Comparison of ENCODE assay signal across 12 cellular contexts in the genomic region with DNA sequence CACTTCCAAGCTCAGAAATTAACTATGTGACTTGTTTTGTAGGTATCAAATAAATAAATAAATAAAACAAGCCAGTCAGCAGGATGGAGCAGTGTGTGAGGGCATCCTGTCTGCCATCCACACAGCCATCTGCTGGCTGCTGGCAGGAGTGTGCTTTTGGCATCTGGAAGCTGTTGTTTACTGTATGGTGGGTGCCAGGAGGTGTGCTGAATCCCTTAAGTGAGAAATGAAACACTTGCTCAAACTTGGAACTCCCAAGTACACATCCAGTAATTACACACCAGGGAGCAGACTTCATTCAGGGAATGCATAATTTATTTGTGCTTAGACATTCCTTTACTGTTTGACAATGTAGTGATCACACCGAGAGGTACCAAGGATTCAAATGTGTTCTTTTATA. TPM values are rescaled to one million over a fixed set of nuclear protein-coding genes. Genes with fewer than 3 reads are reported as not detected.
DNase-seq lines count a peak whose midpoint lies in the region; ATAC-seq, FAIRE-seq and TF ChIP-seq lines count a peak whose summit lies in the region.
"Had no signal": no experiment of that assay in that cellular context is flagged by ENCODE, and none has a peak within 500 bp of the region (broad histone marks: within the 10 kb centered on the region; RNA-seq: fewer than 3 reads in every experiment).

No MANE protein-coding gene starts in this region.

- no peak overlapping the region for H3K27ac ChIP-seq in esophagus muscularis mucosa (replicated peaks in 1 of 4)
- H3K27ac ChIP-seq: KMS-11 had no signal

- no peak overlapping the region for H3K27ac Mint-ChIP-seq in activated CD4-positive, alpha-beta T cell treated with anti-CD3 and anti-CD28 coated beads, Interleukin-2, amount 10 ng/mL, durations not matched to agents 24 days and 14 days
- H3K27ac Mint-ChIP-seq: CD4-positive, CD25-positive, alpha-beta regulatory T cell had no signal

- H3K4me3 ChIP-seq in esophagus muscularis mucosa, result no peak overlapping the region
- no peak overlapping the region for H3K4me3 ChIP-seq in H7 (ENCODE audit: insufficient read depth, low read depth, low read length)

- DNase-seq in activated CD4-positive, alpha-beta T cell treated with anti-CD3 and anti-CD28 coated beads, Interleukin-2, amount 10 ng/mL, durations not matched to agents 24 days and 14 days, result peak; percentile 41
- no peak for DNase-seq in activated CD4-positive, alpha-beta T cell treated with anti-CD3 and anti-CD28 coated beads, Interleukin-2, amount 50 U/mL, for 4 hours
- peak; percentile 19 for DNase-seq in NCI-H82 treated with DMSO at 0.1 percent for 48 hours (lab: John Stamatoyannopoulos, UW; ENCODE audit: unreplicated experiment)
- DNase-seq in esophagus muscularis mucosa (ENCODE audit: extremely low spot score), result peak; percentile 31
- peak; percentile 49 for DNase-seq in urothelium cell line (ENCODE audit: low spot score)
- DNase-seq in H7, result no peak
- DNase-seq: activated CD4-positive, alpha-beta T cell treated with anti-CD3 and anti-CD28 coated beads, Interleukin-2, amount 50 U/mL, for 48 hours; stimulated activated CD4-positive, alpha-beta T cell treated with anti-CD3 and anti-CD28 coated beads, Interleukin-4, amount 100 ng/mL, for 1 hour had no signal

- H3K27me3 Mint-ChIP-seq in activated CD4-positive, alpha-beta T cell treated with anti-CD3 and anti-CD28 coated beads, Interleukin-2, amount 10 ng/mL, durations not matched to agents 24 days and 14 days, result peaks cover 2% of the 10 kb centered on the region

- peak; percentile 80 for FAIRE-seq in urothelium cell line (lab: Jason Lieb, UNC)

- TF ChIP-seq EP300 in esophagus muscularis mucosa (IDR thresholded peaks at IDR 0.05), result no peak

- TF ChIP-seq CTCF in esophagus muscularis mucosa (IDR thresholded peaks at IDR 0.05), result peak in 1 of 3 experiments; percentile 29

- WGBS in esophagus muscularis mucosa, result 22% methylated on average over 1 of the region's 1 CpG

- no peak overlapping the region for H3K4me3 Mint-ChIP-seq in activated CD4-positive, alpha-beta T cell treated with anti-CD3 and anti-CD28 coated beads, Interleukin-2, amount 10 ng/mL, durations not matched to agents 24 days and 14 days
- H3K4me3 Mint-ChIP-seq: CD4-positive, CD25-positive, alpha-beta regulatory T cell had no signal

- no peaks in the 10 kb centered on the region for H3K9me3 ChIP-seq in esophagus muscularis mucosa

- ATAC-seq in HG02840 (IDR thresholded peaks at IDR 0.05; ENCODE audit: low FRiP score, unreplicated experiment), result no peak
- ATAC-seq in HG03354 (IDR thresholded peaks at IDR 0.05; ENCODE audit: poor library complexity, severe bottlenecking, unreplicated experiment), result no peak

- TF ChIP-seq POLR2A in esophagus muscularis mucosa (IDR thresholded peaks at IDR 0.05; ENCODE audit: low read depth), result no peak

- H3K4me1 Mint-ChIP-seq in activated CD4-positive, alpha-beta T cell treated with anti-CD3 and anti-CD28 coated beads, Interleukin-2, amount 10 ng/mL, durations not matched to agents 24 days and 14 days, result peaks cover 2% of the 10 kb centered on the region
- H3K4me1 Mint-ChIP-seq: CD4-positive, CD25-positive, alpha-beta regulatory T cell had no signal

- intact Hi-C loops in activated CD4-positive, alpha-beta T cell treated with anti-CD3 and anti-CD28 coated beads, Interleukin-2, amount 10 ng/mL, durations not matched to agents 24 days and 14 days (cut with micrococcal nuclease), result no loop called here
- intact Hi-C loops in esophagus muscularis mucosa (cut with DNase I), result no loop called here

- peaks cover 0 to 13% (median 6%) of the 10 kb centered on the region in 4 donors for H3K4me1 ChIP-seq in esophagus muscularis mucosa

- H3K9me3 Mint-ChIP-seq in activated CD4-positive, alpha-beta T cell treated with anti-CD3 and anti-CD28 coated beads, Interleukin-2, amount 10 ng/mL, durations not matched to agents 24 days and 14 days, result no peaks in the 10 kb centered on the region
- H3K9me3 Mint-ChIP-seq: CD4-positive, CD25-positive, alpha-beta regulatory T cell had no signal

- H3K27me3 ChIP-seq in esophagus muscularis mucosa (no peaks in the 10 kb centered on the region), H7 (ENCODE audit: control insufficient read depth, insufficient read depth, low read length) (no peaks in the 10 kb centered on the region; the same call in 1 of the 2 replicates)

- no peaks in the 10 kb centered on the region for H3K36me3 Mint-ChIP-seq in activated CD4-positive, alpha-beta T cell treated with anti-CD3 and anti-CD28 coated beads, Interleukin-2, amount 10 ng/mL, durations not matched to agents 24 days and 14 days (ENCODE audit: low read depth)
- H3K36me3 Mint-ChIP-seq: CD4-positive, CD25-positive, alpha-beta regulatory T cell had no signal

- no peaks in the 10 kb centered on the region for H3K36me3 ChIP-seq in esophagus muscularis mucosa
- no peaks in the 10 kb centered on the region for H3K36me3 ChIP-seq in H7 (replicated peaks; ENCODE audit: control insufficient read depth, insufficient read depth, low read length)

RNA-seq across cellular contexts. Expression of a gene that starts 16.9 kb away (rescaled TPM):
- 80.3 and 91.5 TPM in 2 replicates for total RNA-seq in activated CD4-positive, alpha-beta T cell treated with anti-CD3 and anti-CD28 coated beads, Interleukin-2, amount 10 ng/mL, durations not matched to agents 24 days and 14 days
- 100 to 1,000 TPM; 107 to 139 (median 127) TPM for total RNA-seq in esophagus muscularis mucosa
- total RNA-seq in H7 (2014; rRNA removed; shearing (Covaris generic)), result 51.6 and 62.2 TPM in 2 replicates

Comparison
In these comparisons a context has a peak if more than half of its experiments do, and no peak if none do; other contexts are left out.
1. DNase-seq: peak in activated CD4-positive, alpha-beta T cell treated with anti-CD3 and anti-CD28 coated beads, Interleukin-2, amount 10 ng/mL, durations not matched to agents 24 days and 14 days (single experiment), NCI-H82 treated with DMSO at 0.1 percent for 48 hours (single experiment), esophagus muscularis mucosa (single experiment) and urothelium cell line (single experiment); none in activated CD4-positive, alpha-beta T cell treated with anti-CD3 and anti-CD28 coated beads, Interleukin-2, amount 50 U/mL, for 4 hours (0 of 2) and H7 (single experiment).